8 cellular contexts compared by ENCODE assay signal in the genomic region with DNA sequence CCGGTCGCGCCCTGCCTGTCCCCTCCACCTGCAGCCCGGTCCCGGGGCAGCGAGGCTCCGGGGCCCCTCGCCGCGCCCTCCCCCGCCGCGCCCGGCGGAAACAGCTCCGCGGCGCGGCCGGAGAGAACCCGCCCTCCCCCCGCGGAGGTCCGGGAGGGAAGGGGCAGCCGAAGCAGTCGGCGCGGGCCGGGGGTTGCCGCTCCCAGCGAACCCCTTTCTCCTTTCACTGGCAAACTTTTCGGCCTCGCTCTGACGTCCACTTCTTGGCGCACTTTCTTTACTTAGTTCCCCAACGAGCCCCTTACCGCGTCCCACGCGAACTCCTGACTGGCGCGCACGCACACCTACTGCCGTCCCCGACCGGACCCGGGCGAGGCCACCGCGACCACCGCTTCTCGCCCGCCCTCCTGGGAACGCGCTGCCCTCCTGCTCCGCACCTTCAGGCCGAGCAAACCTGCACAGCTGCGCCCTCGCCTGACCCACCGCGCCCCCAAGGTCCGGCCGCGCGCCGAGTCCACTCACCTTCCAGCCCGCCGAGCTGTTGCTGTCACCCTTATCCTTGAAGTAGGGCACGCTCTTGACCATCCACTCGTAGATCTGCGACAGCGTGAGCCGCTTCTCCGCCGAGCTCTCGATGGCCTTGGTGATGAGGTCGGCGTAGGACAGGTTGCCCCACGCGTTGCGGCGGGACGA. TPM values are rescaled to one million over a fixed set of nuclear protein-coding genes. Genes with fewer than 3 reads are reported as not detected.
DNase-seq lines count a peak whose midpoint lies in the region; ATAC-seq and TF ChIP-seq lines count a peak whose summit lies in the region.

No MANE protein-coding gene starts in this region.

- DNase-seq in DMS153 (lab: John Stamatoyannopoulos, UW) (peak; percentile 13), DMS153 treated with DMSO at 0.1 percent for 48 hours (lab: John Stamatoyannopoulos, UW; ENCODE audit: unreplicated experiment) (no peak), activated B cell treated with CpG ODN at 0.5 μM for 24 hours (no peak), ecto neural progenitor cell (ENCODE audit: low spot score) (peak; percentile 72), medulla oblongata (ENCODE audit: extremely low spot score) (peak; percentile 37), NOMO-1 treated with dmso at 0.1 percent for 144 hours (lab: John Stamatoyannopoulos, UW; ENCODE audit: unreplicated experiment) (no peak)
- DNase-seq in stimulated activated naive CD4-positive, alpha-beta T cell (lab: John Stamatoyannopoulos, UW), result peak in 5 of 6 experiments; percentile 29 to 55 (median 38)

- intact Hi-C loops in activated B cell treated with CpG ODN at 0.5 μM for 24 hours (cut with micrococcal nuclease), result loop anchor here (1.0 to 10.0 kb wide), 9 partner anchors 52 to 723 kb away; partner anchors contain the start of genes ELF1 and WBP4

- ATAC-seq in HG03175 (IDR thresholded peaks at IDR 0.05; ENCODE audit: unreplicated experiment) (peak; percentile 2), activated B cell treated with CpG ODN at 0.5 μM for 24 hours (ENCODE audit: low read depth) (peak; percentile 7)

- CTCF ChIA-PET in activated B cell treated with CpG ODN at 0.5 μM for 24 hours (lab: Charles Lee), result interaction anchor here (1.4 to 1.8 kb wide), 3 partner anchors 18 to 596 kb away, joined by 4 to 11 read pairs (median 8); no protein-coding TSS in a partner anchor

- no peaks in the 10 kb centered on the region for H3K27me3 Mint-ChIP-seq in activated B cell treated with CpG ODN at 0.5 μM for 24 hours

- peak overlapping the region; percentile 94 for H3K4me3 Mint-ChIP-seq in activated B cell treated with CpG ODN at 0.5 μM for 24 hours

- H3K36me3 Mint-ChIP-seq in activated B cell treated with CpG ODN at 0.5 μM for 24 hours (ENCODE audit: low read depth), result peaks cover 14% of the 10 kb centered on the region

- H3K27ac Mint-ChIP-seq in activated B cell treated with CpG ODN at 0.5 μM for 24 hours, result peak overlapping the region; percentile 90

- POLR2A ChIA-PET in activated B cell treated with CpG ODN at 0.5 μM for 24 hours (lab: Charles Lee), result interaction anchor here (0.6 to 6.5 kb wide), 37 partner anchors 7 to 597 kb away, joined by 3 to 64 read pairs (median 4); partner anchors contain the start of gene SLC25A15

- H3K4me1 Mint-ChIP-seq in activated B cell treated with CpG ODN at 0.5 μM for 24 hours, result peaks cover 51% of the 10 kb centered on the region

- no peak for TF ChIP-seq CTCF in activated B cell treated with CpG ODN at 0.5 μM for 24 hours (IDR thresholded peaks at IDR 0.05)

- H3K9me3 Mint-ChIP-seq in activated B cell treated with CpG ODN at 0.5 μM for 24 hours, result no peaks in the 10 kb centered on the region

RNA-seq across cellular contexts. Expression of gene FOXO1, which starts 1.2 kb away (rescaled TPM):
- 47.5 and 50.4 TPM in 2 replicates for total RNA-seq in activated B cell treated with CpG ODN at 0.5 μM for 24 hours

Comparison
In these comparisons a context has a peak if more than half of its experiments do, and no peak if none do; other contexts are left out.
1. DNase-seq: peak in DMS153 (single experiment), ecto neural progenitor cell (single experiment), medulla oblongata (single experiment) and stimulated activated naive CD4-positive, alpha-beta T cell (5 of 6); none in DMS153 treated with DMSO at 0.1 percent for 48 hours (single experiment), activated B cell treated with CpG ODN at 0.5 μM for 24 hours (single experiment) and NOMO-1 treated with dmso at 0.1 percent for 144 hours (single experiment).